ENCODE assay signal across 27 cellular contexts in the genomic region with DNA sequence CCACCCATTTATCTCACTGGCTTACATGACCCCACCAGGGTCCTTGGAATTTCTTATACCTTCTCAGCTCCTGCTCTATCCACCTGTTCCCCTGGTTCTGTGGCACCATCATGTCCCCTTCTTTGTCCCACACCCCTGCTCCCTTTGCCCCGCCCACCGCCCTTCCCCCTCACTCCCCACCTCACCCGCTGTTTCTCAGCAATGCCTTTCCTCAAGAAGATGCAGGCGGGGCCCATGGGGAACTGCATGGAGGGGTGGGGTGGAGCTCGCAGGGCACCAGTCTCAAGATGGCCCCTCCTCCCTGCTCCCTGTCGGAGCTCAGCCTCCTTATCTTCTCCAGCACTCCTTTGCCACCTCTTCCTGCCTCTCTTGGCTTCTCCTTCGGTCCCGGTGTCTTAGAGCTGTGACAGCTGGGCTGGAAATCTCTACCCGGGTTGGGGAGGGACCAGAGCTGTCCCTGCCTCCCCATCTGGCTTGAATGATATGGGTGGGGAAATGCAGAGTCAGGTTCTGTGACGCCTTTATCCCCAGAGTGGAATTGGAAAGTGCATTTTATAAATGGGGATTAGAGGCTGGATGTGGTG. TPM values are rescaled to one million over a fixed set of nuclear protein-coding genes. Genes with fewer than 3 reads are reported as not detected.
A peak's percentile ranks its signal among the peaks of the same experiment; 100 is the strongest.
DNase-seq lines count a peak whose midpoint lies in the region; ATAC-seq, FAIRE-seq and TF ChIP-seq lines count a peak whose summit lies in the region.
"Had no signal": no experiment of that assay in that cellular context is flagged by ENCODE, and none has a peak within 500 bp of the region (broad histone marks: within the 10 kb centered on the region; RNA-seq: fewer than 3 reads in every experiment).

Gene CABP5 (minus strand): TSS at position 405 of the 584 bp plus-strand sequence. CDS start 157 bp downstream, at position 248.

- no peaks in the 10 kb centered on the region for H3K4me1 ChIP-seq in kidney (ENCODE audit: control insufficient read depth in 1 of 2, insufficient read depth in 1 of 2, low read depth in 1 of 2, low read length in 2 of 2)
- H3K4me1 ChIP-seq: SJCRH30 had no signal

- H3K4me1 Mint-ChIP-seq in activated CD4-positive, alpha-beta T cell treated with anti-CD3 and anti-CD28 coated beads, Interleukin-2, amount 10 ng/mL, durations not matched to agents 24 days and 14 days: no peaks in the 10 kb centered on the region
- no peaks in the 10 kb centered on the region for H3K4me1 Mint-ChIP-seq in activated CD4-positive, alpha-beta T cell treated with anti-CD3 and anti-CD28 coated beads for 36 hours
- no peaks in the 10 kb centered on the region for H3K4me1 Mint-ChIP-seq in CD4-positive, alpha-beta T cell (ENCODE audit: low read depth)

- no peak within 1 kb of the TSS for H3K4me3 Mint-ChIP-seq in activated CD4-positive, alpha-beta T cell treated with anti-CD3 and anti-CD28 coated beads, Interleukin-2, amount 10 ng/mL, durations not matched to agents 24 days and 14 days
- no peak within 1 kb of the TSS for H3K4me3 Mint-ChIP-seq in activated CD4-positive, alpha-beta T cell treated with anti-CD3 and anti-CD28 coated beads for 36 hours
- H3K4me3 Mint-ChIP-seq in CD4-positive, alpha-beta T cell: no peak within 1 kb of the TSS
- H3K4me3 Mint-ChIP-seq: HFFc6 had no signal

- no peak for FAIRE-seq in kidney (lab: Jason Lieb, UNC)
- FAIRE-seq: A204.1, GM12891, HepG2, RCC 7860 had no signal

- ATAC-seq in activated CD4-positive, alpha-beta T cell treated with anti-CD3 and anti-CD28 coated beads for 36 hours: no peak
- no peak for ATAC-seq in HG02981 (IDR thresholded peaks at IDR 0.05; ENCODE audit: unreplicated experiment)
- ATAC-seq in CD4-positive, alpha-beta T cell (ENCODE audit: poor library complexity): no peak
- ATAC-seq: HepG2 had no signal

- peaks cover 4% of the 10 kb centered on the region for H3K9me3 Mint-ChIP-seq in activated CD4-positive, alpha-beta T cell treated with anti-CD3 and anti-CD28 coated beads, Interleukin-2, amount 10 ng/mL, durations not matched to agents 24 days and 14 days
- peaks cover 2% of the 10 kb centered on the region for H3K9me3 Mint-ChIP-seq in activated CD4-positive, alpha-beta T cell treated with anti-CD3 and anti-CD28 coated beads for 36 hours (ENCODE audit: low read depth)
- H3K9me3 Mint-ChIP-seq in CD4-positive, alpha-beta T cell: peaks cover under 1% of the 10 kb centered on the region

- no peak within 1 kb of the TSS for H3K27ac ChIP-seq in kidney (ENCODE audit: low read depth in 2 of 2, low read length in 2 of 2)
- H3K27ac ChIP-seq in CD4-positive, alpha-beta T cell (ENCODE audit: low read depth, low read length): no peak within 1 kb of the TSS
- H3K27ac ChIP-seq: C4-2B, HL-60, SJCRH30 had no signal

- POLR2A ChIA-PET in activated CD4-positive, alpha-beta T cell treated with anti-CD3 and anti-CD28 coated beads for 36 hours (lab: Charles Lee): no interaction called here
- POLR2A ChIA-PET in CD4-positive, alpha-beta T cell (lab: Charles Lee): no interaction called here

- no peaks in the 10 kb centered on the region for H3K36me3 ChIP-seq in kidney (ENCODE audit: control insufficient read depth in 1 of 2, insufficient read depth in 2 of 2, low read length in 2 of 2)
- H3K36me3 ChIP-seq: SJCRH30 had no signal

- no peaks in the 10 kb centered on the region for H3K36me3 Mint-ChIP-seq in activated CD4-positive, alpha-beta T cell treated with anti-CD3 and anti-CD28 coated beads, Interleukin-2, amount 10 ng/mL, durations not matched to agents 24 days and 14 days (ENCODE audit: low read depth)
- H3K36me3 Mint-ChIP-seq in activated CD4-positive, alpha-beta T cell treated with anti-CD3 and anti-CD28 coated beads for 36 hours (ENCODE audit: low read depth): no peaks in the 10 kb centered on the region
- no peaks in the 10 kb centered on the region for H3K36me3 Mint-ChIP-seq in CD4-positive, alpha-beta T cell (ENCODE audit: low read depth)

- peaks cover 10% of the 10 kb centered on the region for H3K27me3 ChIP-seq in CD4-positive, alpha-beta T cell (ENCODE audit: control insufficient read depth, insufficient read depth, low read length)
- H3K27me3 ChIP-seq: SJCRH30 had no signal

- peak within 1 kb of the TSS; percentile 31 for H3K27ac Mint-ChIP-seq in activated CD4-positive, alpha-beta T cell treated with anti-CD3 and anti-CD28 coated beads, Interleukin-2, amount 10 ng/mL, durations not matched to agents 24 days and 14 days
- no peak within 1 kb of the TSS for H3K27ac Mint-ChIP-seq in activated CD4-positive, alpha-beta T cell treated with anti-CD3 and anti-CD28 coated beads for 36 hours
- H3K27ac Mint-ChIP-seq in CD4-positive, alpha-beta T cell: no peak within 1 kb of the TSS
- H3K27ac Mint-ChIP-seq: HFFc6 had no signal

- intact Hi-C loops in activated CD4-positive, alpha-beta T cell treated with anti-CD3 and anti-CD28 coated beads, Interleukin-2, amount 10 ng/mL, durations not matched to agents 24 days and 14 days (cut with micrococcal nuclease): no loop called here
- intact Hi-C loops in activated CD4-positive, alpha-beta T cell treated with anti-CD3 and anti-CD28 coated beads for 36 hours (cut with DNase I, micrococcal nuclease): no loop called here
- intact Hi-C loops in kidney (cut with DNase I): no loop called here
- intact Hi-C loops in CD4-positive, alpha-beta T cell (cut with DNase I, micrococcal nuclease): no loop called here

- no peak for DNase-seq in activated CD4-positive, alpha-beta T cell treated with anti-CD3 and anti-CD28 coated beads, Interleukin-2, amount 10 ng/mL, durations not matched to agents 24 days and 14 days
- no peak for DNase-seq in activated CD4-positive, alpha-beta T cell treated with anti-CD3 and anti-CD28 coated beads for 36 hours
- DNase-seq in UCSD-AML1 (lab: John Stamatoyannopoulos, UW; ENCODE audit: unreplicated experiment): peak; percentile 49
- DNase-seq in kidney: peak; percentile 65
- no peak for DNase-seq in DMS79 (lab: John Stamatoyannopoulos, UW)
- no peak for DNase-seq in CD4-positive, alpha-beta T cell
- DNase-seq: H7, HFFc6, KBM-7, MM.1S, NCI-H1048, NCI-H1436, NCI-H187 treated with DMSO at 0.1 percent for 48 hours, NCI-H2107, NCI-H748 treated with DMSO at 0.1 percent for 48 hours, SJCRH30 had no signal

- peaks cover 3% of the 10 kb centered on the region for H3K27me3 Mint-ChIP-seq in activated CD4-positive, alpha-beta T cell treated with anti-CD3 and anti-CD28 coated beads, Interleukin-2, amount 10 ng/mL, durations not matched to agents 24 days and 14 days
- H3K27me3 Mint-ChIP-seq in activated CD4-positive, alpha-beta T cell treated with anti-CD3 and anti-CD28 coated beads for 36 hours: peaks cover 31% of the 10 kb centered on the region
- H3K27me3 Mint-ChIP-seq in CD4-positive, alpha-beta T cell: peaks cover 52% of the 10 kb centered on the region

- CTCF ChIA-PET in activated CD4-positive, alpha-beta T cell treated with anti-CD3 and anti-CD28 coated beads for 36 hours (lab: Charles Lee): no interaction called here
- CTCF ChIA-PET in CD4-positive, alpha-beta T cell (lab: Charles Lee): no interaction called here

- H3K4me3 ChIP-seq in kidney (ENCODE audit: low read length in 2 of 2): no peak within 1 kb of the TSS
- H3K4me3 ChIP-seq: SJCRH30 had no signal

- H3K9me3 ChIP-seq in kidney (ENCODE audit: control insufficient read depth in 1 of 2, low read length in 2 of 2): no peaks in the 10 kb centered on the region
- H3K9me3 ChIP-seq in CD4-positive, alpha-beta T cell (ENCODE audit: control insufficient read depth, low read length): no peaks in the 10 kb centered on the region
- H3K9me3 ChIP-seq: SJCRH30 had no signal

- H3K9ac ChIP-seq in kidney (ENCODE audit: low read length in 2 of 2): no peak within 1 kb of the TSS

- TF ChIP-seq CTCF in kidney (IDR thresholded peaks at IDR 0.05; ENCODE audit: borderline replicate concordance, extremely low read depth, insufficient read depth): no peak
- TF ChIP-seq CTCF in CD4-positive, alpha-beta T cell (IDR thresholded peaks at IDR 0.05): no peak

RNA-seq across cellular contexts. Expression of gene CABP5, which starts in this region (rescaled TPM):
- total RNA-seq in activated CD4-positive, alpha-beta T cell treated with anti-CD3 and anti-CD28 coated beads, Interleukin-2, amount 10 ng/mL, durations not matched to agents 24 days and 14 days: not detected in 2 replicates
- total RNA-seq in activated CD4-positive, alpha-beta T cell treated with anti-CD3 and anti-CD28 coated beads for 36 hours: not detected
- not detected for total RNA-seq in kidney
- not detected for polyA plus RNA-seq in kidney (ENCODE audit: insufficient read depth, low read depth, low replicate concordance)
- not detected for total RNA-seq in CD4-positive, alpha-beta T cell
- total RNA-seq: G401, H7, HepG2, HFFc6, HT-29, NCI-H460, OCI-LY7, SJCRH30 had no signal
- polyA plus RNA-seq: HepG2 had no signal

Comparison
In these comparisons a context has a peak if more than half of its experiments do, and no peak if none do; other contexts are left out.
1. Peak in DNase-seq in kidney; RNA of the gene not detected or under 1 TPM.